In genomic region chr5:95591490-95591901, GRCh38 we compare ENCODE assay signal across 8 cellular contexts. TPM values are rescaled to one million over a fixed set of nuclear protein-coding genes. Genes with fewer than 3 reads are reported as not detected.
DNase-seq lines count a peak whose midpoint lies in the region; ATAC-seq and TF ChIP-seq lines count a peak whose summit lies in the region.

No MANE protein-coding gene starts in this region.

- no peak overlapping the region for H3K4me2 ChIP-seq in Karpas-422 (ENCODE audit: low read depth, low read length, poor library complexity, severe bottlenecking)

- no peak for TF ChIP-seq POLR2A in uterus (IDR thresholded peaks at IDR 0.05)

- TF ChIP-seq CTCF in astrocyte of the spinal cord (IDR thresholded peaks at IDR 0.05; ENCODE audit: low read depth, low read length) (no peak), uterus (IDR thresholded peaks at IDR 0.05) (no peak)

- in situ Hi-C loops in astrocyte of the spinal cord (cut with HindIII; ENCODE audit: low sequenced_read_pairs): no loop called here

- H3K36me3 ChIP-seq in ACC112 (ENCODE audit: insufficient read depth, low read length) (no peaks in the 10 kb centered on the region), Karpas-422 (ENCODE audit: insufficient read depth, low read length) (0 out of 2 replicates have a peak, but pooled peaks cover 3% of the 10 kb centered on the region), uterus (no peaks in the 10 kb centered on the region)

- no peak overlapping the region for H3K9ac ChIP-seq in Karpas-422 (ENCODE audit: low read length)

- ATAC-seq in GM18870 (IDR thresholded peaks at IDR 0.05; ENCODE audit: unreplicated experiment) (peak; percentile 93), HG03108 (IDR thresholded peaks at IDR 0.05; ENCODE audit: unreplicated experiment) (peak; percentile 96)

- H3K9me2 ChIP-seq in Karpas-422 (replicated peaks; ENCODE audit: insufficient read depth, low read length): no peaks in the 10 kb centered on the region

- peak; percentile 78 for DNase-seq in astrocyte of the spinal cord (ENCODE audit: low read depth, low spot score)
- DNase-seq in Karpas-422: no peak
- DNase-seq in HUDEP-2 (lab: John Stamatoyannopoulos, UW; ENCODE audit: unreplicated experiment in 76 of 76): no peak
- no peak for DNase-seq in uterus
- no peak for DNase-seq in NCI-H2171 treated with DMSO at 0.1 percent for 48 hours (lab: John Stamatoyannopoulos, UW)

- H3K4me1 ChIP-seq in ACC112 (ENCODE audit: control insufficient read depth, insufficient read depth, low read length, unreplicated experiment): peaks cover 28% of the 10 kb centered on the region
- peaks cover 7% of the 10 kb centered on the region; the same call in 1 of the 2 replicates for H3K4me1 ChIP-seq in Karpas-422 (ENCODE audit: low read length)
- H3K4me1 ChIP-seq in uterus: no peaks in the 10 kb centered on the region

- peak overlapping the region; percentile 96 for H3K27ac ChIP-seq in ACC112 (ENCODE audit: low read depth, low read length)
- no peak overlapping the region for H3K27ac ChIP-seq in Karpas-422 (ENCODE audit: low read length)
- no peak overlapping the region for H3K27ac ChIP-seq in uterus

- no peaks in the 10 kb centered on the region for H3K79me2 ChIP-seq in ACC112 (ENCODE audit: control insufficient read depth, insufficient read depth, low read length, unreplicated experiment)
- no peaks in the 10 kb centered on the region for H3K79me2 ChIP-seq in Karpas-422 (ENCODE audit: low read length)

- H3K9me3 ChIP-seq in Karpas-422 (ENCODE audit: low read length) (no peaks in the 10 kb centered on the region), uterus (no peaks in the 10 kb centered on the region)

- H2AFZ ChIP-seq in ACC112 (ENCODE audit: low read length, unreplicated experiment): peak overlapping the region; percentile 64
- no peak overlapping the region for H2AFZ ChIP-seq in Karpas-422 (ENCODE audit: low read length)

- H3K4me3 ChIP-seq in ACC112 (ENCODE audit: low read depth, low read length) (peak overlapping the region; percentile 44; the same call in 1 of the 2 replicates), astrocyte of the spinal cord (ENCODE audit: low read depth, low read length) (no peak overlapping the region), Karpas-422 (ENCODE audit: low read length) (no peak overlapping the region), uterus (no peak overlapping the region)

- H3K27me3 ChIP-seq in ACC112 (ENCODE audit: insufficient read depth, low read length) (no peaks in the 10 kb centered on the region), Karpas-422 (ENCODE audit: low read length) (no peaks in the 10 kb centered on the region), uterus (no peaks in the 10 kb centered on the region)

- no peaks in the 10 kb centered on the region for H4K20me1 ChIP-seq in Karpas-422 (ENCODE audit: insufficient read depth, low read depth, low read length)

- intact Hi-C loops in uterus (cut with DNase I; ENCODE audit: low total_unique reads): no loop called here

RNA-seq across cellular contexts. Expression of gene GPR150, which starts 28.4 kb away (rescaled TPM):
- total RNA-seq in Karpas-422 (2014; rRNA removed; shearing (Covaris generic); ENCODE audit: low replicate concordance): 0.34 and 0.51 TPM in 2 replicates
- total RNA-seq in uterus: not detected

RNA-seq across cellular contexts. Expression of gene ARSK, which starts 36.6 kb away (rescaled TPM):
- 5.6 and 8.8 TPM in 2 replicates for total RNA-seq in Karpas-422 (2014; rRNA removed; shearing (Covaris generic); ENCODE audit: low replicate concordance)
- 10 to 100 TPM in 2 of 4 donors, 1 to 10 TPM in 2; 4.1 to 28.2 (median 12.9) TPM for total RNA-seq in uterus

RNA-seq across cellular contexts. Expression of gene SKIC3, which starts 36.7 kb away (rescaled TPM):
- 58.6 and 118 TPM in 2 replicates for total RNA-seq in Karpas-422 (2014; rRNA removed; shearing (Covaris generic); ENCODE audit: low replicate concordance)
- total RNA-seq in uterus: 100 to 1,000 TPM in 1 of 4 donors, 10 to 100 TPM in 3; 40.3 to 219 (median 90.6) TPM

RNA-seq across cellular contexts. Expression of gene RFESD, which starts 55.1 kb away (rescaled TPM):
- 6.2 and 6.8 TPM in 2 replicates for total RNA-seq in Karpas-422 (2014; rRNA removed; shearing (Covaris generic); ENCODE audit: low replicate concordance)
- 1 to 10 TPM in 2 of 4 donors, under 1 TPM in 1, not detected in 1; under 0.01 to 2.8 (median 2.2) TPM for total RNA-seq in uterus
